Comparison of ENCODE assay signal across 16 cellular contexts in genomic region chr2:99975386-99975785, GRCh38.
A peak's percentile ranks its signal among the peaks of the same experiment; 100 is the strongest.
DNase-seq lines count a peak whose midpoint lies in the region; ATAC-seq and TF ChIP-seq lines count a peak whose summit lies in the region.
"Had no signal": no experiment of that assay in that cellular context is flagged by ENCODE, and none has a peak within 500 bp of the region (broad histone marks: within the 10 kb centered on the region; RNA-seq: fewer than 3 reads in every experiment).

No MANE protein-coding gene starts in this region.

- POLR2A ChIA-PET in GM10248 (lab: Yijun Ruan, JAX) = no interaction called here

- H3K27me3 ChIP-seq in stomach = no peaks in the 10 kb centered on the region
- H3K27me3 ChIP-seq: body of pancreas, neutrophil, upper lobe of right lung had no signal

- no peak for TF ChIP-seq POLR2A in stomach (IDR thresholded peaks at IDR 0.05)

- peaks cover 0 to 6% (median 0%) of the 10 kb centered on the region in 4 donors for H3K4me1 ChIP-seq in stomach
- H3K4me1 ChIP-seq: body of pancreas, upper lobe of right lung had no signal

- DNase-seq in A172 (ENCODE audit: low spot score) (peak; percentile 55), HK-2 (ENCODE audit: unreplicated experiment) (peak; percentile 13), amniotic epithelial cell (ENCODE audit: low read depth) (peak; percentile 19), foreskin fibroblast (peak; percentile 24 to 80), GM10248 (ENCODE audit: extremely low spot score) (no peak), stomach (no peak), OCI-M2 (lab: John Stamatoyannopoulos, UW; ENCODE audit: unreplicated experiment) (no peak)
- DNase-seq: activated T-cell treated with anti-CD3 and anti-CD28 coated beads, Interleukin-2, amount 50 U/mL, for 24 hours; body of pancreas; KG1; NCI-H2029; stimulated activated CD4-positive, alpha-beta T cell treated with anti-CD3 and anti-CD28 coated beads, Interleukin-12 subunit alpha, Interleukin-12 subunit beta, amount 100 ng/mL, for 4 hours; upper lobe of right lung had no signal

- intact Hi-C loops in stomach (cut with DNase I; ENCODE audit: low total_unique reads) = no loop called here

- no peak for TF ChIP-seq CTCF in foreskin fibroblast (IDR thresholded peaks at IDR 0.05; ENCODE audit: low read depth, low read length)
- no peak for TF ChIP-seq CTCF in GM10248 (IDR thresholded peaks at IDR 0.05; ENCODE audit: control extremely low read depth, extremely low read depth, low read depth, missing control alignments)
- no peak for TF ChIP-seq CTCF in stomach (IDR thresholded peaks at IDR 0.05)

- peaks cover 0 to 4% (median 0%) of the 10 kb centered on the region in 4 donors for H3K36me3 ChIP-seq in stomach
- H3K36me3 ChIP-seq: neutrophil, upper lobe of right lung had no signal

- H3K27ac ChIP-seq in stomach = no peak overlapping the region
- H3K27ac ChIP-seq: body of pancreas, neutrophil, upper lobe of right lung had no signal

- TF ChIP-seq EP300 in stomach (IDR thresholded peaks at IDR 0.05) = no peak

- H3K9me3 ChIP-seq in stomach = no peaks in the 10 kb centered on the region
- H3K9me3 ChIP-seq: body of pancreas, neutrophil, upper lobe of right lung had no signal

- ATAC-seq in HG03097 (IDR thresholded peaks at IDR 0.05; ENCODE audit: low FRiP score, unreplicated experiment) = no peak
- ATAC-seq: body of pancreas, upper lobe of right lung, WTC11 had no signal

- no peak overlapping the region for H3K4me3 ChIP-seq in foreskin fibroblast (ENCODE audit: low read depth in 1 of 2, low read length in 2 of 2)
- H3K4me3 ChIP-seq in stomach = no peak overlapping the region
- H3K4me3 ChIP-seq: body of pancreas, upper lobe of right lung had no signal

- CTCF ChIA-PET in GM10248 (lab: Yijun Ruan, JAX) = interaction anchor here (1.4 to 1.7 kb wide), 2 partner anchors 8 to 14 kb away, joined by 3 to 5 read pairs; no protein-coding TSS in a partner anchor

Comparison
In these comparisons a context has a peak if more than half of its experiments do, and no peak if none do; other contexts are left out.
1. DNase-seq: peak in A172 (single experiment), HK-2 (single experiment), amniotic epithelial cell (single experiment) and foreskin fibroblast (2 of 2); none in GM10248 (single experiment), stomach (single experiment) and OCI-M2 (single experiment).